In genomic region chr9:93662952-93663572, GRCh38 we compare ENCODE assay signal across 17 cellular contexts.
"Had no signal": no experiment of that assay in that cellular context is flagged by ENCODE, and none has a peak within 500 bp of the region (broad histone marks: within the 10 kb centered on the region; RNA-seq: fewer than 3 reads in every experiment).

No MANE protein-coding gene starts in this region.

- H3K27ac ChIP-seq: body of pancreas, cardiac muscle cell, spleen, suprapubic skin, tibial artery had no signal

- H3K4me1 ChIP-seq: body of pancreas, spleen, suprapubic skin, tibial artery had no signal

- H3K27me3 ChIP-seq: body of pancreas, cardiac muscle cell, spleen, suprapubic skin, tibial artery had no signal

- DNase-seq: activated B cell treated with CpG ODN at 0.5 μM for 24 hours; activated CD4-positive, alpha-beta T cell treated with anti-CD3 and anti-CD28 coated beads, Interleukin-2, amount 50 U/mL, for 1 hour; activated CD8-positive, alpha-beta T cell treated with anti-CD3 and anti-CD28 coated beads, Interleukin-2, amount 10 ng/mL, durations not matched to agents 7 days and 5 days; activated gamma-delta T cell; activated naive CD4-positive, alpha-beta T cell treated with anti-CD3 and anti-CD28 coated beads, Interleukin-2, amount 50 U/mL, for 16 hours; anterior cingulate cortex; cortex of kidney; effector memory CD8-positive, alpha-beta T cell; naive B cell; occipital lobe; stimulated activated naive CD4-positive, alpha-beta T cell had no signal

- H3K9me3 ChIP-seq: body of pancreas, spleen, suprapubic skin, tibial artery had no signal

- H3K4me3 ChIP-seq: body of pancreas, cardiac muscle cell, spleen, suprapubic skin, tibial artery had no signal

- H3K36me3 ChIP-seq: cardiac muscle cell had no signal

- ATAC-seq: activated CD8-positive, alpha-beta T cell treated with anti-CD3 and anti-CD28 coated beads, Interleukin-2, amount 10 ng/mL, durations not matched to agents 7 days and 5 days; body of pancreas; effector memory CD8-positive, alpha-beta T cell; right cardiac atrium had no signal
